8 cellular contexts compared by ENCODE assay signal in genomic region chr7:22082553-22082885, GRCh38.
DNase-seq lines count a peak whose midpoint lies in the region; ATAC-seq and TF ChIP-seq lines count a peak whose summit lies in the region.

No MANE protein-coding gene starts in this region.

- H3K9ac ChIP-seq in smooth muscle cell (ENCODE audit: low read depth), result no peak overlapping the region

- H3K27ac ChIP-seq in HEK293 (ENCODE audit: extremely low read depth, low read depth, low read length) (peak overlapping the region; percentile 47; the same call in 1 of the 2 replicates), hepatocyte (peak overlapping the region; percentile 91), smooth muscle cell (ENCODE audit: low read depth) (no peak overlapping the region)

- H3K9me3 Mint-ChIP-seq in CD14-positive monocyte, result peaks cover 0 to 11% (median 6%) of the 10 kb centered on the region in 7 donors
- H3K9me3 Mint-ChIP-seq in WTC11, result peaks cover 44% of the 10 kb centered on the region

- H3K4me1 ChIP-seq in HEK293 (ENCODE audit: control insufficient read depth, insufficient read depth, low read length) (0 out of 2 replicates have a peak, but pooled peaks cover 3% of the 10 kb centered on the region), hepatocyte (ENCODE audit: insufficient read depth) (no peaks in the 10 kb centered on the region), smooth muscle cell (ENCODE audit: low read depth) (peaks cover 10% of the 10 kb centered on the region)

- no peaks in the 10 kb centered on the region for H4K20me1 ChIP-seq in hepatocyte (ENCODE audit: insufficient read depth, poor library complexity, severe bottlenecking)
- no peaks in the 10 kb centered on the region for H4K20me1 ChIP-seq in smooth muscle cell (ENCODE audit: low read depth)

- H3K9me3 ChIP-seq in HEK293 (ENCODE audit: control insufficient read depth, insufficient read depth, low read depth, low read length) (no peaks in the 10 kb centered on the region), hepatocyte (ENCODE audit: low read depth) (no peaks in the 10 kb centered on the region), smooth muscle cell (replicated peaks; ENCODE audit: low read depth) (no peaks in the 10 kb centered on the region)

- H3K36me3 ChIP-seq in HEK293 (ENCODE audit: control insufficient read depth in 2 of 2, insufficient read depth in 1 of 2, low read length in 2 of 2), result no peaks in the 10 kb centered on the region
- no peaks in the 10 kb centered on the region for H3K36me3 ChIP-seq in hepatocyte (replicated peaks; ENCODE audit: insufficient read depth, low read depth)
- no peaks in the 10 kb centered on the region for H3K36me3 ChIP-seq in smooth muscle cell (ENCODE audit: low read depth)

- H2AFZ ChIP-seq in hepatocyte (peak overlapping the region; percentile 98), smooth muscle cell (ENCODE audit: low read depth) (peak overlapping the region; percentile 100)

- H3K4me3 ChIP-seq in HEK293 (ENCODE audit: low read depth, low read length) (peak overlapping the region; percentile 63), hepatocyte (peak overlapping the region; percentile 96), smooth muscle cell (peak overlapping the region; percentile 71)

- DNase-seq in CD14-positive monocyte (ENCODE audit: low spot score) (no peak), WTC11 (ENCODE audit: low spot score) (no peak), hepatocyte (ENCODE audit: low spot score) (no peak), smooth muscle cell (lab: John Stamatoyannopoulos, UW; ENCODE audit: unreplicated experiment) (no peak), NCI-H774 (lab: John Stamatoyannopoulos, UW) (no peak), H4 (ENCODE audit: low spot score) (no peak)
- DNase-seq in activated effector memory CD4-positive, alpha-beta T cell treated with anti-CD3 and anti-CD28 coated beads, Interleukin-2, amount 50 U/mL, for 16 hours, result no peak

- peaks cover 16% of the 10 kb centered on the region for H3K4me1 Mint-ChIP-seq in CD14-positive monocyte
- H3K4me1 Mint-ChIP-seq in WTC11, result peaks cover 24% of the 10 kb centered on the region

- H3K4me2 ChIP-seq in hepatocyte, result peak overlapping the region; percentile 94
- peak overlapping the region; percentile 96 for H3K4me2 ChIP-seq in smooth muscle cell

- intact Hi-C loops in CD14-positive monocyte (cut with micrococcal nuclease), result no loop called here

- WGBS in hepatocyte (ENCODE audit: low lambda C conversion rate, missing lambda C conversion rate), result 11% methylated on average over 10 of the region's 10 CpGs
- WGBS in smooth muscle cell (ENCODE audit: low lambda C conversion rate), result 12% methylated on average over 10 of the region's 10 CpGs

- H3K27me3 ChIP-seq in hepatocyte, result no peaks in the 10 kb centered on the region
- H3K27me3 ChIP-seq in smooth muscle cell (ENCODE audit: low read depth), result peaks cover 13% of the 10 kb centered on the region

- peak; percentile 49 for ATAC-seq in WTC11

- peak overlapping the region; percentile 81 to 90 for H3K4me3 Mint-ChIP-seq in CD14-positive monocyte
- peak overlapping the region; percentile 77 for H3K4me3 Mint-ChIP-seq in WTC11

- H3K27me3 Mint-ChIP-seq in CD14-positive monocyte (ENCODE audit: low read depth in 3 of 3) (peaks cover 10 to 25% (median 17%) of the 10 kb centered on the region in 3 donors), WTC11 (ENCODE audit: low read depth) (peaks cover 19% of the 10 kb centered on the region)

- H3K79me2 ChIP-seq in hepatocyte (no peaks in the 10 kb centered on the region), smooth muscle cell (ENCODE audit: low read depth) (no peaks in the 10 kb centered on the region)

- CTCF ChIA-PET in HEK293 (lab: Yijun Ruan, JAX), result interaction anchor here (0.6 to 4.0 kb wide), 18 partner anchors 8 to 842 kb away, joined by 3 to 21 read pairs (median 3); no protein-coding TSS in a partner anchor
- CTCF ChIA-PET in WTC11 (lab: Charles Lee), result interaction anchor here (0.6 to 2.7 kb wide), 33 partner anchors 8 to 1033 kb away, joined by 3 to 31 read pairs (median 5); partner anchors contain the start of gene CDCA7L

- H3F3A ChIP-seq in smooth muscle cell (ENCODE audit: low read depth), result no peaks in the 10 kb centered on the region

- peak overlapping the region in 2 of 7 donors; percentile 6 to 73 for H3K27ac Mint-ChIP-seq in CD14-positive monocyte
- peak overlapping the region; percentile 76 for H3K27ac Mint-ChIP-seq in WTC11

- POLR2A ChIA-PET in HEK293 (lab: Yijun Ruan, JAX) (interaction anchor here (1.0 kb wide), 1 partner anchor 655 kb away, joined by 3 read pairs; the partner anchor contains the start of gene SP4), WTC11 (lab: Charles Lee) (interaction anchor here (1.2 to 1.5 kb wide), 2 partner anchors 137 to 1306 kb away, joined by 3 to 5 read pairs; partner anchors contain the start of gene CDCA7L)

- H3K36me3 Mint-ChIP-seq in CD14-positive monocyte (no peaks in the 10 kb centered on the region), WTC11 (peaks cover 10% of the 10 kb centered on the region)

- TF ChIP-seq CTCF in CD14-positive monocyte (IDR thresholded peaks at IDR 0.05) (no peak), HEK293 (tag by site-specific recombination; IDR thresholded peaks at IDR 0.05) (no peak), WTC11 (IDR thresholded peaks at IDR 0.05) (no peak), hepatocyte (IDR thresholded peaks at IDR 0.05; ENCODE audit: poor library complexity) (no peak), smooth muscle cell (IDR thresholded peaks at IDR 0.05; ENCODE audit: borderline replicate concordance, insufficient read depth, poor library complexity, severe bottlenecking) (no peak)

- no peaks in the 10 kb centered on the region for H3K9me2 ChIP-seq in hepatocyte (replicated peaks; ENCODE audit: insufficient read depth)

TF ChIP-seq in HEK293, 187 proteins besides CTCF, POLR2A, EP300 and RAD21:
- TF ChIP-seq BCL11A (tag by site-specific recombination; IDR thresholded peaks at IDR 0.05; ENCODE audit: low read depth) (no peak), IKZF3 (tag by site-specific recombination; IDR thresholded peaks at IDR 0.05) (peak; percentile 57; the same call in 1 of the 2 replicates), ZNF830 (tag by site-specific recombination; IDR thresholded peaks at IDR 0.05; ENCODE audit: low read depth) (no peak)
TF ChIP-seq in HEK293: peak in this region for 1.

TF ChIP-seq in WTC11, 78 proteins besides CTCF, POLR2A, EP300 and RAD21:
- TF ChIP-seq KAT7 (CRISPR knock-in tag; IDR thresholded peaks at IDR 0.05; ENCODE audit: borderline replicate concordance) (no peak), ATF1 (CRISPR knock-in tag; IDR thresholded peaks at IDR 0.05) (0 out of 2 replicates have a peak, but pooled peaks have one; percentile 57), USF2 (CRISPR knock-in tag; IDR thresholded peaks at IDR 0.05) (no peak), ZNF263 (CRISPR knock-in tag; IDR thresholded peaks at IDR 0.05; ENCODE audit: low read depth) (no peak), JAZF1 (CRISPR knock-in tag; IDR thresholded peaks at IDR 0.05) (no peak), ZBTB21 (CRISPR knock-in tag; IDR thresholded peaks at IDR 0.05; ENCODE audit: borderline replicate concordance) (no peak), TP53 (CRISPR knock-in tag; IDR thresholded peaks at IDR 0.05) (no peak), MXD4 (CRISPR knock-in tag; IDR thresholded peaks at IDR 0.05; ENCODE audit: borderline replicate concordance) (no peak)
